In genomic region chr21:38787461-38788274, GRCh38 we compare ENCODE assay signal across 9 cellular contexts. TPM values are rescaled to one million over a fixed set of nuclear protein-coding genes. Genes with fewer than 3 reads are reported as not detected.
A peak's percentile ranks its signal among the peaks of the same experiment; 100 is the strongest.
DNase-seq lines count a peak whose midpoint lies in the region; ATAC-seq, FAIRE-seq and TF ChIP-seq lines count a peak whose summit lies in the region.
"Had no signal": no experiment of that assay in that cellular context is flagged by ENCODE, and none has a peak within 500 bp of the region (broad histone marks: within the 10 kb centered on the region; RNA-seq: fewer than 3 reads in every experiment).

No MANE protein-coding gene starts in this region.

- no peak overlapping the region for H3K27ac Mint-ChIP-seq in activated naive CD8-positive, alpha-beta T cell treated with anti-CD3 and anti-CD28 coated beads, Interleukin-2, amount 50 U/mL, for 24 hours
- no peak overlapping the region for H3K27ac Mint-ChIP-seq in activated naive CD8-positive, alpha-beta T cell treated with anti-CD3 and anti-CD28 coated beads for 36 hours
- H3K27ac Mint-ChIP-seq in activated T-cell treated with anti-CD3 and anti-CD28 coated beads, Interleukin-2, amount 50 U/mL, for 24 hours, result no peak overlapping the region
- no peak overlapping the region for H3K27ac Mint-ChIP-seq in immature natural killer cell
- H3K27ac Mint-ChIP-seq: memory B cell had no signal

- peak; percentile 76 for ATAC-seq in activated naive CD8-positive, alpha-beta T cell treated with anti-CD3 and anti-CD28 coated beads, Interleukin-2, amount 50 U/mL, for 24 hours

- no peak for TF ChIP-seq CTCF in fibroblast of mammary gland (conservative IDR thresholded peaks at IDR 0.05; ENCODE audit: control insufficient read depth, insufficient read depth, low read depth, low read length)

- no peak overlapping the region for H3K4me3 ChIP-seq in fibroblast of mammary gland (ENCODE audit: control insufficient read depth, low read depth, low read length)

- H3K36me3 Mint-ChIP-seq in activated naive CD8-positive, alpha-beta T cell treated with anti-CD3 and anti-CD28 coated beads, Interleukin-2, amount 50 U/mL, for 24 hours (ENCODE audit: low read depth), result peaks cover 4% of the 10 kb centered on the region
- peaks cover 6% of the 10 kb centered on the region for H3K36me3 Mint-ChIP-seq in activated naive CD8-positive, alpha-beta T cell treated with anti-CD3 and anti-CD28 coated beads for 36 hours
- peaks cover 4% of the 10 kb centered on the region for H3K36me3 Mint-ChIP-seq in activated T-cell treated with anti-CD3 and anti-CD28 coated beads, Interleukin-2, amount 50 U/mL, for 24 hours (ENCODE audit: low read depth)
- peaks cover 0 to 3% (median 3%) of the 10 kb centered on the region in 3 donors for H3K36me3 Mint-ChIP-seq in immature natural killer cell
- H3K36me3 Mint-ChIP-seq: memory B cell had no signal

- FAIRE-seq in urothelium cell line (lab: Jason Lieb, UNC), result no peak

- DNase-seq in activated naive CD8-positive, alpha-beta T cell treated with anti-CD3 and anti-CD28 coated beads, Interleukin-2, amount 50 U/mL, for 24 hours, result no peak
- no peak for DNase-seq in activated naive CD8-positive, alpha-beta T cell treated with anti-CD3 and anti-CD28 coated beads for 36 hours
- peak; percentile 68 for DNase-seq in NOMO-1 treated with DMSO at 0.1 percent for 48 hours (lab: John Stamatoyannopoulos, UW; ENCODE audit: unreplicated experiment)
- DNase-seq in fibroblast of mammary gland (ENCODE audit: low read depth), result peak; percentile 84
- peak; percentile 65 for DNase-seq in urothelium cell line (ENCODE audit: low spot score)
- DNase-seq in activated effector memory CD4-positive, alpha-beta T cell treated with anti-CD3 and anti-CD28 coated beads, Interleukin-2, amount 50 U/mL, for 16 hours, result no peak
- no peak for DNase-seq in activated T-cell treated with anti-CD3 and anti-CD28 coated beads, Interleukin-2, amount 50 U/mL, for 24 hours
- DNase-seq in immature natural killer cell, result no peak

- peaks cover 10% of the 10 kb centered on the region for H3K4me1 Mint-ChIP-seq in activated naive CD8-positive, alpha-beta T cell treated with anti-CD3 and anti-CD28 coated beads, Interleukin-2, amount 50 U/mL, for 24 hours
- H3K4me1 Mint-ChIP-seq in activated naive CD8-positive, alpha-beta T cell treated with anti-CD3 and anti-CD28 coated beads for 36 hours, result peaks cover 4% of the 10 kb centered on the region
- peaks cover 9% of the 10 kb centered on the region for H3K4me1 Mint-ChIP-seq in activated T-cell treated with anti-CD3 and anti-CD28 coated beads, Interleukin-2, amount 50 U/mL, for 24 hours (ENCODE audit: low read depth)
- no peaks in the 10 kb centered on the region for H3K4me1 Mint-ChIP-seq in immature natural killer cell

- peaks cover 2% of the 10 kb centered on the region for H3K27me3 Mint-ChIP-seq in activated naive CD8-positive, alpha-beta T cell treated with anti-CD3 and anti-CD28 coated beads, Interleukin-2, amount 50 U/mL, for 24 hours
- H3K27me3 Mint-ChIP-seq in activated naive CD8-positive, alpha-beta T cell treated with anti-CD3 and anti-CD28 coated beads for 36 hours, result no peaks in the 10 kb centered on the region
- H3K27me3 Mint-ChIP-seq in activated T-cell treated with anti-CD3 and anti-CD28 coated beads, Interleukin-2, amount 50 U/mL, for 24 hours, result peaks cover 3% of the 10 kb centered on the region
- H3K27me3 Mint-ChIP-seq in immature natural killer cell (ENCODE audit: low read depth in 3 of 3), result peaks cover under 1 to 6% (median 1%) of the 10 kb centered on the region in 3 donors

- H3K9me3 Mint-ChIP-seq in activated naive CD8-positive, alpha-beta T cell treated with anti-CD3 and anti-CD28 coated beads, Interleukin-2, amount 50 U/mL, for 24 hours, result no peaks in the 10 kb centered on the region
- peaks cover 4% of the 10 kb centered on the region for H3K9me3 Mint-ChIP-seq in activated naive CD8-positive, alpha-beta T cell treated with anti-CD3 and anti-CD28 coated beads for 36 hours
- peaks cover 5% of the 10 kb centered on the region for H3K9me3 Mint-ChIP-seq in activated T-cell treated with anti-CD3 and anti-CD28 coated beads, Interleukin-2, amount 50 U/mL, for 24 hours
- H3K9me3 Mint-ChIP-seq in immature natural killer cell, result peaks cover 0 to 7% (median 5%) of the 10 kb centered on the region in 6 donors

- no peak overlapping the region for H3K4me3 Mint-ChIP-seq in activated naive CD8-positive, alpha-beta T cell treated with anti-CD3 and anti-CD28 coated beads, Interleukin-2, amount 50 U/mL, for 24 hours
- no peak overlapping the region for H3K4me3 Mint-ChIP-seq in activated naive CD8-positive, alpha-beta T cell treated with anti-CD3 and anti-CD28 coated beads for 36 hours
- no peak overlapping the region for H3K4me3 Mint-ChIP-seq in activated T-cell treated with anti-CD3 and anti-CD28 coated beads, Interleukin-2, amount 50 U/mL, for 24 hours
- no peak overlapping the region for H3K4me3 Mint-ChIP-seq in immature natural killer cell
- H3K4me3 Mint-ChIP-seq: memory B cell had no signal

RNA-seq across cellular contexts. Expression of gene ETS2, which starts 18.1 kb away (rescaled TPM):
- 10 to 100 TPM; 28.7 to 30.3 TPM for total RNA-seq in activated naive CD8-positive, alpha-beta T cell treated with anti-CD3 and anti-CD28 coated beads for 36 hours
- 1 to 10 TPM; 3.2 to 7.3 (median 4.2) TPM for polyA plus RNA-seq in immature natural killer cell

Comparison
In these comparisons a context has a peak if more than half of its experiments do, and no peak if none do; other contexts are left out.
1. DNase-seq: peak in NOMO-1 treated with DMSO at 0.1 percent for 48 hours (single experiment), fibroblast of mammary gland (single experiment) and urothelium cell line (single experiment); none in activated naive CD8-positive, alpha-beta T cell treated with anti-CD3 and anti-CD28 coated beads, Interleukin-2, amount 50 U/mL, for 24 hours (single experiment), activated naive CD8-positive, alpha-beta T cell treated with anti-CD3 and anti-CD28 coated beads for 36 hours (single experiment), activated effector memory CD4-positive, alpha-beta T cell treated with anti-CD3 and anti-CD28 coated beads, Interleukin-2, amount 50 U/mL, for 16 hours (single experiment), activated T-cell treated with anti-CD3 and anti-CD28 coated beads, Interleukin-2, amount 50 U/mL, for 24 hours (single experiment) and immature natural killer cell (0 of 3).